26 cellular contexts compared by ENCODE assay signal in the genomic region with DNA sequence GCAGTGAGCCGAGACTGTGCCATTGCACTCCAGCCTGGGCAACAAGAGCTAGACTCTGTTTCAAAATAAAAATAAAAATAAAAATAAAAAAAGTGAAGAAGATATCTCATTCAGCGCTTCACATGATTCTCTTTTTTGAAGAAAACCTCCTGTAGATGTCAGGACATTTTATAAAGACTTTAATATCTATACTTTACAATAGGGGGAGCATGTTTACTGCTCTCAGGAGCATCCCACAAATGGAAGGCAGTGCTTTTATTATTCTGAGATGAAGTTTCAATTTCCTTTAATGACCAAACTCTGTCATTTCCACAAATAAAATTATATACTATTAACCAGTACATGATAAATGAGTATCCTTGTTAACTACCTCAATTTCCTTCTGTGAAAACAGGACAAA.
"Had no signal": no experiment of that assay in that cellular context is flagged by ENCODE, and none has a peak within 500 bp of the region (broad histone marks: within the 10 kb centered on the region; RNA-seq: fewer than 3 reads in every experiment).

No MANE protein-coding gene starts in this region.

- H3K9me3 ChIP-seq: SJSA1 had no signal

- H3K27ac ChIP-seq: brain microvascular endothelial cell, SJSA1 had no signal

- H3K4me3 ChIP-seq: SJSA1 had no signal

- H3K36me3 ChIP-seq: brain microvascular endothelial cell, SJSA1 had no signal

- H3K27me3 ChIP-seq: brain microvascular endothelial cell, SJSA1 had no signal

- ATAC-seq: activated CD4-positive, CD25-positive, alpha-beta regulatory T cell treated with anti-CD3 and anti-CD28 coated beads, Interleukin-2, amount 50 U/mL, for 24 hours; activated CD8-positive, alpha-beta memory T cell treated with anti-CD3 and anti-CD28 coated beads, Interleukin-2, amount 10 ng/mL, durations not matched to agents 7 days and 5 days; Panc1; SK-N-SH treated with all-trans-retinoic acid at 6 μM for 48 hours had no signal

- FAIRE-seq: astrocyte had no signal

- DNase-seq: activated CD4-positive, alpha-beta T cell treated with anti-CD3 and anti-CD28 coated beads, Interleukin-2, amount 10 ng/mL, durations not matched to agents 24 days and 14 days; activated CD4-positive, alpha-beta T cell treated with anti-CD3 and anti-CD28 coated beads, Interleukin-2, amount 50 U/mL, for 48 hours; activated CD8-positive, alpha-beta memory T cell treated with anti-CD3 and anti-CD28 coated beads, Interleukin-2, amount 10 ng/mL, durations not matched to agents 7 days and 5 days; activated effector memory CD4-positive, alpha-beta T cell treated with Interleukin-2 at 50 U/mL for 16 hours; activated naive CD4-positive, alpha-beta T cell treated with anti-CD3 and anti-CD28 coated beads for 36 hours; activated T-cell treated with anti-CD3 and anti-CD28 coated beads, Interleukin-2, amount 50 U/mL, for 24 hours; amygdala; brain microvascular endothelial cell; cerebellar nuclear complex; Kasumi-1; KBM-7; NCI-H1417; NCI-H1930; NCI-H2171; NCI-H2227 treated with DMSO at 0.1 percent for 48 hours; NCI-H446 treated with DMSO at 0.1 percent for 48 hours; NCI-H524 treated with DMSO at 0.1 percent for 48 hours; NCI-H774; OCI-M1; RPMI8226; SHP77 had no signal
